32 cellular contexts compared by ENCODE assay signal in the genomic region with DNA sequence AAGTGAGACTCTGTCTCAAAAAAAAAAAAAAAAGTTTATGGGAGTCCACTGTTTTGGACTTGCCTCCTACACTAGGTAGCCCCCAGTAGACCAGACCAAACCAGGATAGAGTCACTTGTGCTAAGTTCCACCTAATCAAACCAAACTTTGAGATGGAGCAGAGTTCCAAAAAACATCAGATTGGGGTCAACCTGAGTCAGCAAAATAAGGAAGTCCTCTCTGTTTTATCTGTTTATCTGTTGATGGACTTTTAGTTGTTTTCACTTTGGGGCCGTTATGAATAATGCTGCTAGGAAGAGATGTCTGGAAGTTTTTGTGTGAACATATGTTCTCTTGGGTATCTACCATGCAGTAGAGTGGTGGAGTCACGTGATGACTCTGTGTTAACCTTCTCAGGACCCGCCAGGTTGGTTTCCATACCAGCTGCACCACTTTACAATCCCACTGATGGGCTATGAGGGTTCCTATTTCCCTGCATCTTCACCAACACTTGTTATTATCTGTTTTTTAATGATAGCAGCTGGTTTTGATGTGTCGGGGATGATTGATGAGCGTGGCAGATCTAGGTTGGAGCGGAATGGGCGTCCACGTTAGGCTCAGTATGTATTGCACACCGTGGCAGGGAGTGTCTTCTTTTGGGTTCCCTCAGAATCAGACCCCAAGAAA.
"Had no signal": no experiment of that assay in that cellular context is flagged by ENCODE, and none has a peak within 500 bp of the region (broad histone marks: within the 10 kb centered on the region; RNA-seq: fewer than 3 reads in every experiment).

No MANE protein-coding gene starts in this region.

- H3K9ac ChIP-seq: parathyroid adenoma had no signal

- H3K36me3 Mint-ChIP-seq: stimulated activated memory B cell treated with anti-CD40 and anti-IgM and Interleukin-4, amounts not matched to agents 10 μg/mL and 1 μg/mL and 100 μg/mL, for 72 hours; type B pancreatic cell had no signal

- DNase-seq: naive thymus-derived CD8-positive, alpha-beta T cell; nephron progenitor cell; occipital lobe; ovary; posterior cingulate gyrus; psoas muscle; right cardiac atrium; spleen; stimulated activated CD4-positive, alpha-beta T cell treated with anti-CD3 and anti-CD28 coated beads, Interleukin-12 subunit alpha, Interleukin-12 subunit beta, amount 100 ng/mL, for 4 hours; stimulated activated CD4-positive, alpha-beta T cell treated with anti-CD3 and anti-CD28 coated beads, Interleukin-1b, Interleukin-23, amount 100 ng/mL, for 48 hours; stimulated activated CD4-positive, alpha-beta T cell treated with anti-CD3 and anti-CD28 coated beads, Interleukin-4, amount 100 ng/mL, for 1 hour; stimulated activated CD4-positive, alpha-beta T cell treated with anti-CD3 and anti-CD28 coated beads, Interleukin-4, amount 100 ng/mL, for 4 hours; stimulated activated CD8-positive, alpha-beta memory T cell treated with anti-CD3 and anti-CD28 coated beads, Interleukin-4, amount 100 ng/mL, for 48 hours; stimulated activated naive CD4-positive, alpha-beta T cell; stimulated activated naive CD8-positive, alpha-beta T cell treated with anti-CD3 and anti-CD28 coated beads, Interleukin-15, amount 100 ng/mL, for 72 hours; stimulated activated naive CD8-positive, alpha-beta T cell treated with anti-CD3 and anti-CD28 coated beads, Interleukin-15, Interleukin-2, amounts not matched to agents 100 U/mL and 50 U/mL, for 24 hours; substantia nigra; testis; tibial artery; transverse colon; upper lobe of right lung; uterus had no signal

- H3K27me3 ChIP-seq: ovary, spleen, testis, uterus had no signal

- H3K4me1 ChIP-seq: parathyroid adenoma, psoas muscle, spleen, suprapubic skin, testis, tibial artery, transverse colon, upper lobe of right lung, uterus had no signal

- H3K27ac Mint-ChIP-seq: naive thymus-derived CD8-positive, alpha-beta T cell; natural killer cell treated with Interleukin-12 subunit alpha and Interleukin-12 subunit beta and Interleukin-15 and Interleukin-18, amount 100 ng/mL, for 72 hours; nephron progenitor cell; progenitor cell of endocrine pancreas; stimulated activated memory B cell treated with anti-CD40 and anti-IgM and Interleukin-4, amounts not matched to agents 10 μg/mL and 1 μg/mL and 100 μg/mL, for 72 hours; stimulated activated naive CD8-positive, alpha-beta T cell treated with anti-CD3 and anti-CD28 coated beads, Interleukin-15, amount 100 ng/mL, for 72 hours; type B pancreatic cell had no signal

- H3K4me3 Mint-ChIP-seq: naive thymus-derived CD8-positive, alpha-beta T cell; natural killer cell treated with Interleukin-12 subunit alpha and Interleukin-12 subunit beta and Interleukin-15 and Interleukin-18, amount 100 ng/mL, for 72 hours; nephron progenitor cell; neural crest cell; stimulated activated memory B cell treated with anti-CD40 and anti-IgM and Interleukin-4, amounts not matched to agents 10 μg/mL and 1 μg/mL and 100 μg/mL, for 72 hours; stimulated activated naive CD8-positive, alpha-beta T cell treated with anti-CD3 and anti-CD28 coated beads, Interleukin-15, amount 100 ng/mL, for 72 hours; type B pancreatic cell had no signal

- H3K4me1 Mint-ChIP-seq: naive thymus-derived CD8-positive, alpha-beta T cell; stimulated activated memory B cell treated with anti-CD40 and anti-IgM and Interleukin-4, amounts not matched to agents 10 μg/mL and 1 μg/mL and 100 μg/mL, for 72 hours; stimulated activated naive CD8-positive, alpha-beta T cell treated with anti-CD3 and anti-CD28 coated beads, Interleukin-15, amount 100 ng/mL, for 72 hours had no signal

- H3K36me3 ChIP-seq: ovary, spleen, suprapubic skin, tibial artery, transverse colon, upper lobe of right lung, uterus had no signal

- ATAC-seq: naive thymus-derived CD8-positive, alpha-beta T cell; natural killer cell treated with Interleukin-12 subunit alpha and Interleukin-12 subunit beta and Interleukin-15 and Interleukin-18, amount 100 ng/mL, for 72 hours; psoas muscle; right cardiac atrium; sciatic nerve; stimulated activated memory B cell treated with anti-CD40 and anti-IgM and Interleukin-4, amounts not matched to agents 10 μg/mL and 1 μg/mL and 100 μg/mL, for 72 hours; stimulated activated naive CD8-positive, alpha-beta T cell treated with anti-CD3 and anti-CD28 coated beads, Interleukin-15, amount 100 ng/mL, for 72 hours; stimulated activated naive CD8-positive, alpha-beta T cell treated with anti-CD3 and anti-CD28 coated beads, Interleukin-15, Interleukin-2, amounts not matched to agents 100 U/mL and 50 U/mL, for 24 hours; upper lobe of right lung had no signal

- H3K4me2 ChIP-seq: smooth muscle cell had no signal

- H3K4me3 ChIP-seq: ovary, psoas muscle, skin epidermis, smooth muscle cell, spleen, suprapubic skin, testis, tibial artery, transverse colon, upper lobe of right lung, uterus had no signal

- H3K27ac ChIP-seq: ovary, parathyroid adenoma, psoas muscle, skin epidermis, spleen, suprapubic skin, testis, tibial artery, transverse colon, upper lobe of right lung had no signal

- H2AFZ ChIP-seq: parathyroid adenoma had no signal

- H3K9me3 ChIP-seq: ovary, suprapubic skin, testis, tibial artery, transverse colon, upper lobe of right lung, uterus had no signal

- H3K9me3 Mint-ChIP-seq: natural killer cell treated with Interleukin-12 subunit alpha and Interleukin-12 subunit beta and Interleukin-15 and Interleukin-18, amount 100 ng/mL, for 72 hours; neural crest cell had no signal

- H3K79me2 ChIP-seq: parathyroid adenoma had no signal
